Comparison of ENCODE assay signal across 1 cellular context in the genomic region with DNA sequence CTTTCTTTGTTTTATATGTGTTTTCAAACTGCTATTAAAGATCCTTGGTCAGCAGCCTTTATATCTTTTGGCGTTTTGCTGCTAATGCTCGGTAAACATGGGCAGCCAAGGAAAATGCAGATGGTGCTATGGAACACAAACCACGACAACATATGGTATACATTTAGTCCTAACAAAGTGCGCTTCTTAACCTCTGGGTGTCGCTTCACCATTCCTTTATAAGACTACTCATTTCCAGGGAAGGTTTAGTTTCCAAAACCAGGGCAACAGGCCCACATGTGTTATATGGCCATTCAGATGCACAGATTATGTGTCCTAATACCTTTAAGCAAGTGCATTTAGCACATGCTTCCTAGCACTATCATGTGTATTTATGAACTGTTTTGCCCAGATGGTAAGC.
TF ChIP-seq lines count a peak whose summit lies in the region.

No MANE protein-coding gene starts in this region.

TF ChIP-seq in GM12878, 131 proteins besides CTCF, POLR2A, EP300 and RAD21:
- TF ChIP-seq, protein P1, sequence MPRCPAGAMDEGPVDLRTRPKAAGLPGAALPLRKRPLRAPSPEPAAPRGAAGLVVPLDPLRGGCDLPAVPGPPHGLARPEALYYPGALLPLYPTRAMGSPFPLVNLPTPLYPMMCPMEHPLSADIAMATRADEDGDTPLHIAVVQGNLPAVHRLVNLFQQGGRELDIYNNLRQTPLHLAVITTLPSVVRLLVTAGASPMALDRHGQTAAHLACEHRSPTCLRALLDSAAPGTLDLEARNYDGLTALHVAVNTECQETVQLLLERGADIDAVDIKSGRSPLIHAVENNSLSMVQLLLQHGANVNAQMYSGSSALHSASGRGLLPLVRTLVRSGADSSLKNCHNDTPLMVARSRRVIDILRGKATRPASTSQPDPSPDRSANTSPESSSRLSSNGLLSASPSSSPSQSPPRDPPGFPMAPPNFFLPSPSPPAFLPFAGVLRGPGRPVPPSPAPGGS (IDR thresholded peaks at IDR 0.05; ENCODE audit: borderline replicate concordance, insufficient read depth, low read depth, low read length, poor library complexity, severe bottlenecking): no peak
- no peak for TF ChIP-seq KAT2A (conservative IDR thresholded peaks at IDR 0.05; ENCODE audit: control insufficient read depth, low read depth, low read length)
- no peak for TF ChIP-seq NFYA (IDR thresholded peaks at IDR 0.05; ENCODE audit: borderline replicate concordance, low read depth, low read length)
- TF ChIP-seq SMC3 (IDR thresholded peaks at IDR 0.05; ENCODE audit: borderline replicate concordance, low read length): no peak
- TF ChIP-seq BHLHE40 (IDR thresholded peaks at IDR 0.05; ENCODE audit: borderline replicate concordance in 1 of 2, low read depth in 2 of 2, low read length in 1 of 2): no peak
- no peak for TF ChIP-seq ETV6 (conservative IDR thresholded peaks at IDR 0.05 in 1 of 2, IDR thresholded peaks at IDR 0.05 in 1 of 2; ENCODE audit: borderline replicate concordance in 1 of 2, low read depth in 1 of 2)
- TF ChIP-seq ZNF24 (IDR thresholded peaks at IDR 0.05): no peak
- no peak for TF ChIP-seq IKZF2 (IDR thresholded peaks at IDR 0.05)
- TF ChIP-seq NBN (IDR thresholded peaks at IDR 0.05): no peak
- TF ChIP-seq MYB (IDR thresholded peaks at IDR 0.05; ENCODE audit: borderline replicate concordance, low read depth, low read length): no peak
- no peak for TF ChIP-seq CBX3 (IDR thresholded peaks at IDR 0.05; ENCODE audit: borderline replicate concordance, low read depth)
- TF ChIP-seq SUPT20H (IDR thresholded peaks at IDR 0.05; ENCODE audit: borderline replicate concordance, control insufficient read depth, low read depth, low read length): no peak
- no peak for TF ChIP-seq ZNF217 (IDR thresholded peaks at IDR 0.05)
- no peak for TF ChIP-seq SPI1 (IDR thresholded peaks at IDR 0.05; ENCODE audit: borderline replicate concordance, insufficient read depth, low read depth, low read length)
- no peak for TF ChIP-seq GATAD2B (conservative IDR thresholded peaks at IDR 0.05; ENCODE audit: low read depth)
- no peak for TF ChIP-seq ASH2L (IDR thresholded peaks at IDR 0.05; ENCODE audit: borderline replicate concordance, low read depth)
- no peak for TF ChIP-seq MEF2A (IDR thresholded peaks at IDR 0.05; ENCODE audit: insufficient read depth, low read depth, low read length)
- TF ChIP-seq MYC (IDR thresholded peaks at IDR 0.05; ENCODE audit: insufficient read depth, insufficient read length, insufficient replicate concordance, low read length, severe bottlenecking): no peak
- TF ChIP-seq, protein P2, sequence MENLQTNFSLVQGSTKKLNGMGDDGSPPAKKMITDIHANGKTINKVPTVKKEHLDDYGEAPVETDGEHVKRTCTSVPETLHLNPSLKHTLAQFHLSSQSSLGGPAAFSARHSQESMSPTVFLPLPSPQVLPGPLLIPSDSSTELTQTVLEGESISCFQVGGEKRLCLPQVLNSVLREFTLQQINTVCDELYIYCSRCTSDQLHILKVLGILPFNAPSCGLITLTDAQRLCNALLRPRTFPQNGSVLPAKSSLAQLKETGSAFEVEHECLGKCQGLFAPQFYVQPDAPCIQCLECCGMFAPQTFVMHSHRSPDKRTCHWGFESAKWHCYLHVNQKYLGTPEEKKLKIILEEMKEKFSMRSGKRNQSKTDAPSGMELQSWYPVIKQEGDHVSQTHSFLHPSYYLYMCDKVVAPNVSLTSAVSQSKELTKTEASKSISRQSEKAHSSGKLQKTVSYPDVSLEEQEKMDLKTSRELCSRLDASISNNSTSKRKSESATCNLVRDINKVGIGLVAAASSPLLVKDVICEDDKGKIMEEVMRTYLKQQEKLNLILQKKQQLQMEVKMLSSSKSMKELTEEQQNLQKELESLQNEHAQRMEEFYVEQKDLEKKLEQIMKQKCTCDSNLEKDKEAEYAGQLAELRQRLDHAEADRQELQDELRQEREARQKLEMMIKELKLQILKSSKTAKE (IDR thresholded peaks at IDR 0.05; ENCODE audit: low read depth, poor library complexity, severe bottlenecking): no peak
